Comparison of ENCODE assay signal across 8 cellular contexts in the genomic region with DNA sequence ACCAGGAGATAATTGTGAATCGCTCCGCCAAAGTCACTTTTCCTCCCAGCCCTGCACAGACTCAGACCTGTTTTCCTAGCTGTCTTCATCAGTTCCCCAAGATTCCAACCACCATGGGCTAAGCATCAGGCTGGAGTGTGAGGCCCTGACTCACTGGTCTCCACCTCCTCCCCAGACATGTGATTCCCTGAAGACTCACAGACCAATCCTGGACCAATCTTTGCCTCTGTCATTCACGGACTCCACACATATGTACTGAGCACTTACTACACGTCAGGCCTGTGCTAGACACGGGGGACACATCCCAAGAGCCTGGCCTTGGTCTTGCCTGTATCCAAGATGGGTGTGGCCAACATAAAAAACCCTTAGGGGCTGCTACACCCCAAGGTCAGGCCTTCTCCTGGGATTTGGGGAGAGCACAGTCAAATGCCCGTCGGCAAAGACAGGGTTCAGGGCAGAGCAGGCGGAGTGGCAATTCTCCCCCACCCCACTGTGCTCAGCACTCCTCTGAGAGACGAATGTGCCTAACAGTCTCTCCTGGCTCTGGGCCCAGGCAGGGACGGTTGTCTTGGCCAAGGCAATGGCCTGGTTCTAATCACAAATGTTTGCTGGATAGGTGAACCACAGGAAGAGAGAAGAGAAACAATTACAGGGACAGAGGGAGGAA. TPM values are rescaled to one million over a fixed set of nuclear protein-coding genes. Genes with fewer than 3 reads are reported as not detected.
DNase-seq lines count a peak whose midpoint lies in the region; FAIRE-seq and TF ChIP-seq lines count a peak whose summit lies in the region.

No MANE protein-coding gene starts in this region.

- H4K20me1 ChIP-seq in astrocyte (ENCODE audit: insufficient read depth, low read length): peaks cover 41% of the 10 kb centered on the region

- peak overlapping the region; percentile 12 for H2AFZ ChIP-seq in astrocyte (ENCODE audit: low read depth, low read length)

- TF ChIP-seq CTCF in AG09309 (IDR thresholded peaks at IDR 0.05; ENCODE audit: control insufficient read depth, insufficient read depth, low read depth, low read length, missing control alignments) (no peak), astrocyte (IDR thresholded peaks at IDR 0.05; ENCODE audit: insufficient read depth, low read depth, low read length) (no peak), kidney (IDR thresholded peaks at IDR 0.05; ENCODE audit: borderline replicate concordance, extremely low read depth, insufficient read depth) (no peak)

- FAIRE-seq in astrocyte (lab: Jason Lieb, UNC): peak; percentile 65
- FAIRE-seq in kidney (lab: Jason Lieb, UNC): no peak

- H3K27me3 ChIP-seq in astrocyte (ENCODE audit: insufficient read depth, low read length): no peaks in the 10 kb centered on the region
- H3K27me3 ChIP-seq in subcutaneous abdominal adipose tissue (ENCODE audit: control insufficient read depth in 5 of 5, insufficient read depth in 4 of 5, low read length in 5 of 5): no peaks in the 10 kb centered on the region

- H3K4me1 ChIP-seq in astrocyte (ENCODE audit: insufficient read depth, low read length): peaks cover 35% of the 10 kb centered on the region
- H3K4me1 ChIP-seq in kidney (ENCODE audit: control insufficient read depth in 1 of 2, insufficient read depth in 1 of 2, low read depth in 1 of 2, low read length in 2 of 2): peaks cover 80 to 87% of the 10 kb centered on the region in 2 donors
- peaks cover 8 to 74% (median 68%) of the 10 kb centered on the region in 5 donors for H3K4me1 ChIP-seq in subcutaneous abdominal adipose tissue (ENCODE audit: control insufficient read depth in 5 of 5, insufficient read depth in 5 of 5, low read length in 5 of 5)

- H3K9me3 Mint-ChIP-seq in IgD-negative memory B cell: no peaks in the 10 kb centered on the region
- peaks cover 2% of the 10 kb centered on the region for H3K9me3 Mint-ChIP-seq in astrocyte (ENCODE audit: unreplicated experiment)

- H3K27me3 Mint-ChIP-seq in IgD-negative memory B cell (peaks cover 1% of the 10 kb centered on the region), astrocyte (ENCODE audit: low read depth, unreplicated experiment) (peaks cover 2% of the 10 kb centered on the region)

- H3K36me3 ChIP-seq in astrocyte (ENCODE audit: insufficient read depth, low read length) (no peaks in the 10 kb centered on the region), kidney (ENCODE audit: control insufficient read depth in 1 of 2, insufficient read depth in 2 of 2, low read length in 2 of 2) (no peaks in the 10 kb centered on the region), subcutaneous abdominal adipose tissue (ENCODE audit: control insufficient read depth in 5 of 5, insufficient read depth in 5 of 5, low read length in 5 of 5) (no peaks in the 10 kb centered on the region)

- intact Hi-C loops in kidney (cut with DNase I): no loop called here

- H3K9me3 ChIP-seq in astrocyte (ENCODE audit: insufficient read depth, low read depth, low read length): no peaks in the 10 kb centered on the region
- H3K9me3 ChIP-seq in kidney (ENCODE audit: control insufficient read depth in 1 of 2, low read length in 2 of 2): no peaks in the 10 kb centered on the region
- H3K9me3 ChIP-seq in subcutaneous abdominal adipose tissue (ENCODE audit: control insufficient read depth in 5 of 5, low read length in 5 of 5): no peaks in the 10 kb centered on the region

- peaks cover 84% of the 10 kb centered on the region for H3K79me2 ChIP-seq in astrocyte (ENCODE audit: insufficient read depth, low read length)

- H3K36me3 Mint-ChIP-seq in IgD-negative memory B cell (peaks cover 5% of the 10 kb centered on the region), astrocyte (ENCODE audit: low read depth, unreplicated experiment) (peaks cover 4% of the 10 kb centered on the region)

- H3K27ac Mint-ChIP-seq in IgD-negative memory B cell: peak overlapping the region; percentile 98 to 100 (median 99)
- peak overlapping the region; percentile 55 for H3K27ac Mint-ChIP-seq in astrocyte (ENCODE audit: unreplicated experiment)

- H3K9ac ChIP-seq in astrocyte (ENCODE audit: low read length) (peak overlapping the region; percentile 9), kidney (ENCODE audit: low read length in 2 of 2) (peak overlapping the region; percentile 15 to 21), subcutaneous abdominal adipose tissue (ENCODE audit: low read length in 5 of 5) (no peak overlapping the region)

- H3K4me1 Mint-ChIP-seq in IgD-negative memory B cell (peaks cover 50 to 86% (median 70%) of the 10 kb centered on the region in 3 donors), astrocyte (ENCODE audit: low read depth, unreplicated experiment) (peaks cover 43% of the 10 kb centered on the region)

- H3K4me3 ChIP-seq in AG09309 (ENCODE audit: control insufficient read depth, low read depth, low read length) (no peak overlapping the region), astrocyte (ENCODE audit: insufficient read depth, low read depth, low read length) (no peak overlapping the region), kidney (ENCODE audit: low read length in 2 of 2) (no peak overlapping the region), subcutaneous abdominal adipose tissue (ENCODE audit: low read depth in 1 of 5, low read length in 5 of 5) (no peak overlapping the region)

- DNase-seq in AG09309 (ENCODE audit: low read depth): peak; percentile 56
- peak; percentile 87 for DNase-seq in astrocyte (ENCODE audit: low read depth)
- peak; percentile 86 for DNase-seq in kidney
- DNase-seq in activated CD4-positive, alpha-beta T cell treated with anti-CD3 and anti-CD28 coated beads for 1 hour: no peak
- no peak for DNase-seq in stimulated activated CD4-positive, alpha-beta T cell treated with anti-CD3 and anti-CD28 coated beads, Interleukin-4, amount 100 ng/mL, for 1 hour
- DNase-seq in SHP77 treated with DMSO at 0.1 percent for 48 hours (lab: John Stamatoyannopoulos, UW): no peak

- H3K4me3 Mint-ChIP-seq in IgD-negative memory B cell (peak overlapping the region in 3 of 4 donors; percentile 78 to 96 (median 83)), astrocyte (ENCODE audit: unreplicated experiment) (peak overlapping the region; percentile 50)

- H3K27ac ChIP-seq in astrocyte (ENCODE audit: low read depth, low read length) (peak overlapping the region; percentile 69), kidney (ENCODE audit: low read depth in 2 of 2, low read length in 2 of 2) (peak overlapping the region; percentile 63 to 92), subcutaneous abdominal adipose tissue (ENCODE audit: low read depth, low read length) (peak overlapping the region; percentile 44)

- H3K4me2 ChIP-seq in astrocyte (ENCODE audit: low read length): peak overlapping the region; percentile 40

RNA-seq across cellular contexts. Expression of gene EEIG1, which starts 11.9 kb away (rescaled TPM):
- polyA plus RNA-seq in IgD-negative memory B cell (90.5 TPM), kidney (ENCODE audit: insufficient read depth, low read depth, low replicate concordance) (34.3 TPM)
- total RNA-seq in astrocyte (26.0 and 26.4 TPM in 2 replicates), kidney (75.9 TPM)

RNA-seq across cellular contexts. Expression of gene DPM2, which starts 31.2 kb away (rescaled TPM):
- 44.9 TPM for polyA plus RNA-seq in IgD-negative memory B cell
- total RNA-seq in astrocyte: 32.7 and 34.3 TPM in 2 replicates
- total RNA-seq in kidney: 42.8 TPM
- 70.0 TPM for polyA plus RNA-seq in kidney (ENCODE audit: insufficient read depth, low read depth, low replicate concordance)

RNA-seq across cellular contexts. Expression of gene PIP5KL1, which starts 38.3 kb away (rescaled TPM):
- 1.1 TPM for polyA plus RNA-seq in IgD-negative memory B cell
- total RNA-seq in astrocyte: 4.6 and 4.9 TPM in 2 replicates
- 3.0 TPM for total RNA-seq in kidney
- 4.3 TPM for polyA plus RNA-seq in kidney (ENCODE audit: insufficient read depth, low read depth, low replicate concordance)

RNA-seq across cellular contexts. Expression of gene ST6GALNAC4, which starts 52.0 kb away (rescaled TPM):
- 32.5 TPM for polyA plus RNA-seq in IgD-negative memory B cell
- total RNA-seq in astrocyte: 14.5 and 21.7 TPM in 2 replicates
- total RNA-seq in kidney: 31.4 TPM
- 31.6 TPM for polyA plus RNA-seq in kidney (ENCODE audit: insufficient read depth, low read depth, low replicate concordance)

Comparison
In these comparisons a context has a peak if more than half of its experiments do, and no peak if none do; other contexts are left out.
1. DNase-seq: peak in AG09309 (single experiment), astrocyte (single experiment) and kidney (single experiment); none in activated CD4-positive, alpha-beta T cell treated with anti-CD3 and anti-CD28 coated beads for 1 hour (single experiment), stimulated activated CD4-positive, alpha-beta T cell treated with anti-CD3 and anti-CD28 coated beads, Interleukin-4, amount 100 ng/mL, for 1 hour (single experiment) and SHP77 treated with DMSO at 0.1 percent for 48 hours (single experiment).
2. H3K9ac ChIP-seq: peak in astrocyte (single experiment) and kidney (2 of 2); none in subcutaneous abdominal adipose tissue (0 of 5).
3. Peak in every context shown above with its lines, with median percentiles within 50 percentile points of each other: H3K27ac ChIP-seq.